10 cellular contexts compared by ENCODE assay signal in genomic region chr9:110257971-110258370, GRCh38. TPM values are rescaled to one million over a fixed set of nuclear protein-coding genes. Genes with fewer than 3 reads are reported as not detected.
DNase-seq lines count a peak whose midpoint lies in the region; ATAC-seq and TF ChIP-seq lines count a peak whose summit lies in the region.
"Had no signal": no experiment of that assay in that cellular context is flagged by ENCODE, and none has a peak within 500 bp of the region (broad histone marks: within the 10 kb centered on the region; RNA-seq: fewer than 3 reads in every experiment).

No MANE protein-coding gene starts in this region.

- H3K4me3 ChIP-seq in A673 (ENCODE audit: low read depth, low read length, poor library complexity, severe bottlenecking) (peak overlapping the region; percentile 80), HFF-Myc (replicated peaks; ENCODE audit: low read depth, low read length) (peak overlapping the region; percentile 88; the same call in 1 of the 2 replicates), breast epithelium (no peak overlapping the region), muscle layer of colon (ENCODE audit: low read depth in 1 of 2, low read length in 2 of 2) (no peak overlapping the region)

- POLR2A ChIA-PET in A673 (lab: Charles Lee; ENCODE audit: low non-redundant PET): no interaction called here

- no peak for DNase-seq in A673 (ENCODE audit: low spot score)
- no peak for DNase-seq in HFF-Myc (ENCODE audit: extremely low read depth, low read depth)
- DNase-seq in breast epithelium (ENCODE audit: low spot score in 2 of 2): no peak
- no peak for DNase-seq in NCI-H2081 treated with DMSO at 0.1 percent for 48 hours (lab: John Stamatoyannopoulos, UW)
- DNase-seq: T1000 had no signal

- ATAC-seq in GM18907 (IDR thresholded peaks at IDR 0.05; ENCODE audit: unreplicated experiment) (no peak), GM19397 (IDR thresholded peaks at IDR 0.05; ENCODE audit: unreplicated experiment) (no peak), HG02588 (IDR thresholded peaks at IDR 0.05; ENCODE audit: unreplicated experiment) (no peak)

- BruUV-seq in A673 (replicated peaks; lab: Mats Ljungman, UMichigan): no TSS peak

- H3K9me3 ChIP-seq in A673 (ENCODE audit: low read depth, low read length, poor library complexity, severe bottlenecking) (no peaks in the 10 kb centered on the region), breast epithelium (no peaks in the 10 kb centered on the region), muscle layer of colon (ENCODE audit: low read length) (no peaks in the 10 kb centered on the region)

- H3K4me1 ChIP-seq in A673 (ENCODE audit: insufficient read depth, low read length, poor library complexity, severe bottlenecking) (peaks cover 26% of the 10 kb centered on the region), breast epithelium (peaks cover 0 to 9% of the 10 kb centered on the region in 2 donors), muscle layer of colon (ENCODE audit: insufficient read depth, low read length) (peaks cover 25% of the 10 kb centered on the region)

- no peak for TF ChIP-seq POLR2A in breast epithelium (IDR thresholded peaks at IDR 0.05)

- no peaks in the 10 kb centered on the region for H3K36me3 ChIP-seq in A673 (ENCODE audit: insufficient read depth, low read length, poor library complexity, severe bottlenecking)
- H3K36me3 ChIP-seq in breast epithelium: no peaks in the 10 kb centered on the region
- no peaks in the 10 kb centered on the region for H3K36me3 ChIP-seq in muscle layer of colon (ENCODE audit: insufficient read depth, low read length)

- peak overlapping the region; percentile 5 for H3K9ac ChIP-seq in muscle layer of colon (ENCODE audit: low read length)

- no peak for TF ChIP-seq CTCF in A673 (conservative IDR thresholded peaks at IDR 0.05; ENCODE audit: low read depth, low read length)
- no peak for TF ChIP-seq CTCF in HFF-Myc (IDR thresholded peaks at IDR 0.05; ENCODE audit: low read depth, low read length, missing control alignments)
- no peak for TF ChIP-seq CTCF in breast epithelium (IDR thresholded peaks at IDR 0.05)

- H3K27me3 ChIP-seq in A673 (replicated peaks; ENCODE audit: insufficient read depth, low read depth, low read length, poor library complexity): no peaks in the 10 kb centered on the region
- H3K27me3 ChIP-seq in breast epithelium: no peaks in the 10 kb centered on the region
- no peaks in the 10 kb centered on the region for H3K27me3 ChIP-seq in muscle layer of colon (ENCODE audit: control insufficient read depth in 1 of 2, insufficient read depth in 2 of 2, low read length in 2 of 2)

- CTCF ChIA-PET in A673 (lab: Charles Lee): no interaction called here

- intact Hi-C loops in A673 (cut with micrococcal nuclease; ENCODE audit: unreplicated experiment): no loop called here
- intact Hi-C loops in breast epithelium (cut with DNase I; ENCODE audit: low total_unique reads): no loop called here

- H3K27ac ChIP-seq in A673 (ENCODE audit: low read depth, low read length, poor library complexity, severe bottlenecking) (peak overlapping the region; percentile 87), breast epithelium (peak overlapping the region; percentile 91 to 96), muscle layer of colon (ENCODE audit: low read depth, low read length) (peak overlapping the region; percentile 78)

RNA-seq across cellular contexts. Expression of gene TXN, which starts 1.7 kb away (rescaled TPM):
- total RNA-seq in A673 (2021) (266 and 284 TPM in 2 replicates), breast epithelium (100 to 1,000 TPM in 2 of 3 donors, 10 to 100 TPM in 1; 96.7 to 196 (median 145) TPM)

RNA-seq across cellular contexts. Expression of gene C9orf152, which starts 50.0 kb away (rescaled TPM):
- total RNA-seq in A673 (2021): not detected in 2 replicates
- total RNA-seq in breast epithelium: 10 to 100 TPM in 1 of 3 donors, 1 to 10 TPM in 1, not detected in 1; 7.9 to 10.2 TPM
- total RNA-seq: myocyte had no signal

Comparison
In these comparisons a context has a peak if more than half of its experiments do, and no peak if none do; other contexts are left out.
1. H3K4me3 ChIP-seq: peak in A673 (single experiment) and HFF-Myc (single experiment); none in breast epithelium (0 of 3) and muscle layer of colon (0 of 2).
2. Peak in every context shown above with its lines, with median percentiles within 50 percentile points of each other: H3K27ac ChIP-seq.